8 cellular contexts compared by ENCODE assay signal in the genomic region with DNA sequence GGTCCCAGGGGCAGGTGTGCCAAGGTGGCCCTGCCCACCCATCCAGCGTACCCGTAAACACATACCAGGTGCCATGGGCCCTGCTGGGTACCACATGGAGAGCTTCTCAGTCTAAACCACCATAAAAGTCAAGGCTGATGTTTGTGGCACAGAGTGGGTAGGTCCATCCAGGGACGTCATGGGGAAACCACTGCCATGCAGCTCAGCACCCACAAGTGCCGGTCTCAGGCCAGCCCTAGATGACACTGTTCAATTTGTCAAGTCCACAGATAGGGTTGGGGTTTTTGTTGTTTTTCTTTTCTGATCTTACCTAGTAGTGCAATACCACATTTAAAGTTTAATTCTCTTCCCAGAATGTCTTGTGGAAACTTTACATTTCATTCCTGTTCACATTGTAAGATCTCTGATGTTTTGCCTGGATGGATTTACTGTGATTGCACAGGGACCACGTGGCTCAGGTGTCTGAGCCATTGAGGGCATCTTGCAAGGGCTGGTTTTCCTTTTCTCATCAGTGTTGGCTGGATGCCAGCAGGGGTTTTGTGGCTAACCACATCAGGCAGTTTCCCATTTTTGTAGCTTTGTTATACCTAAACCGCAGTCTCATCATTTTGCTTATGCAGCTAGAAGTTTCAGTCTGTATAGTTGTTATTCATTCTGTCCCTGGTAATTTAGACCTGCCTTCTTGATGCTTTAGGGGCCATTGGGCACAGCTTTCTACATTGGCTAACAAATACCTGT.
DNase-seq lines count a peak whose midpoint lies in the region; ATAC-seq and TF ChIP-seq lines count a peak whose summit lies in the region.

No MANE protein-coding gene starts in this region.

- H3K27ac ChIP-seq in endodermal cell (ENCODE audit: low read depth, low read length): no peak overlapping the region

- ATAC-seq in activated naive CD8-positive, alpha-beta T cell treated with anti-CD3 and anti-CD28 coated beads, Interleukin-2, amount 10 ng/mL, durations not matched to agents 7 days and 5 days (ENCODE audit: low read depth): peak; percentile 74
- ATAC-seq in HG03045 (IDR thresholded peaks at IDR 0.05; ENCODE audit: unreplicated experiment): no peak

- H3K36me3 ChIP-seq in endodermal cell (ENCODE audit: control insufficient read depth, insufficient read depth, low read length): peaks cover 61% of the 10 kb centered on the region

- POLR2A ChIA-PET in activated naive CD8-positive, alpha-beta T cell treated with anti-CD3 and anti-CD28 coated beads, Interleukin-2, amount 10 ng/mL, durations not matched to agents 7 days and 5 days (lab: Charles Lee): no interaction called here

- WGBS in endodermal cell (ENCODE audit: insufficient coverage in 1 of 2, insufficient read length in 1 of 2), 2 experiments: 91 to 95% methylated on average over 5 to 6 of the region's 6 CpGs

- H3K4me3 ChIP-seq in endodermal cell (ENCODE audit: low read length): no peak overlapping the region

- no peaks in the 10 kb centered on the region for H3K27me3 ChIP-seq in endodermal cell (ENCODE audit: control insufficient read depth, insufficient read depth, low read length, poor library complexity, severe bottlenecking)

- no peak for TF ChIP-seq CTCF in endodermal cell (conservative IDR thresholded peaks at IDR 0.05)

- H3K4me1 Mint-ChIP-seq in activated naive CD8-positive, alpha-beta T cell treated with anti-CD3 and anti-CD28 coated beads, Interleukin-2, amount 10 ng/mL, durations not matched to agents 7 days and 5 days: peaks cover 20% of the 10 kb centered on the region
- H3K4me1 Mint-ChIP-seq in endodermal cell: no peaks in the 10 kb centered on the region

- peak overlapping the region; percentile 35 for H3K4me3 Mint-ChIP-seq in activated naive CD8-positive, alpha-beta T cell treated with anti-CD3 and anti-CD28 coated beads, Interleukin-2, amount 10 ng/mL, durations not matched to agents 7 days and 5 days
- no peak overlapping the region for H3K4me3 Mint-ChIP-seq in endodermal cell

- no peaks in the 10 kb centered on the region for H3K9me3 Mint-ChIP-seq in activated naive CD8-positive, alpha-beta T cell treated with anti-CD3 and anti-CD28 coated beads, Interleukin-2, amount 10 ng/mL, durations not matched to agents 7 days and 5 days
- H3K9me3 Mint-ChIP-seq in endodermal cell: no peaks in the 10 kb centered on the region

- H3K9ac ChIP-seq in endodermal cell (ENCODE audit: extremely low read depth, low read length, poor library complexity, severe bottlenecking): no peak overlapping the region

- no peaks in the 10 kb centered on the region for H3K9me3 ChIP-seq in endodermal cell (ENCODE audit: control insufficient read depth, low read length)

- H3K27me3 Mint-ChIP-seq in activated naive CD8-positive, alpha-beta T cell treated with anti-CD3 and anti-CD28 coated beads, Interleukin-2, amount 10 ng/mL, durations not matched to agents 7 days and 5 days: peaks cover 13% of the 10 kb centered on the region
- no peaks in the 10 kb centered on the region for H3K27me3 Mint-ChIP-seq in endodermal cell (ENCODE audit: insufficient read depth)

- no peaks in the 10 kb centered on the region for H3K4me1 ChIP-seq in endodermal cell (ENCODE audit: control insufficient read depth, insufficient read depth, low read length)

- DNase-seq in EL (peak; percentile 44), HK-2 (ENCODE audit: unreplicated experiment) (peak; percentile 88), T-helper 2 cell (peak; percentile 52 to 96 (median 85)), Ammon's horn (ENCODE audit: low spot score) (no peak), endodermal cell (no peak)
- peak; percentile 85 for DNase-seq in activated naive CD8-positive, alpha-beta T cell treated with anti-CD3 and anti-CD28 coated beads, Interleukin-2, amount 10 ng/mL, durations not matched to agents 7 days and 5 days
- DNase-seq in stimulated activated CD4-positive, alpha-beta T cell treated with anti-CD3 and anti-CD28 coated beads, Interleukin-12 subunit alpha, Interleukin-12 subunit beta, amount 100 ng/mL, for 24 hours (ENCODE audit: low read depth in 2 of 2): peak; percentile 87 to 94

- peaks cover 10% of the 10 kb centered on the region for H3K36me3 Mint-ChIP-seq in activated naive CD8-positive, alpha-beta T cell treated with anti-CD3 and anti-CD28 coated beads, Interleukin-2, amount 10 ng/mL, durations not matched to agents 7 days and 5 days
- H3K36me3 Mint-ChIP-seq in endodermal cell (ENCODE audit: low read depth): peaks cover 23% of the 10 kb centered on the region

- H3K27ac Mint-ChIP-seq in activated naive CD8-positive, alpha-beta T cell treated with anti-CD3 and anti-CD28 coated beads, Interleukin-2, amount 10 ng/mL, durations not matched to agents 7 days and 5 days: peak overlapping the region; percentile 60
- H3K27ac Mint-ChIP-seq in endodermal cell: no peak overlapping the region

Comparison
In these comparisons a context has a peak if more than half of its experiments do, and no peak if none do; other contexts are left out.
1. DNase-seq: peak in EL (single experiment), HK-2 (single experiment), T-helper 2 cell (5 of 5), activated naive CD8-positive, alpha-beta T cell treated with anti-CD3 and anti-CD28 coated beads, Interleukin-2, amount 10 ng/mL, durations not matched to agents 7 days and 5 days (single experiment) and stimulated activated CD4-positive, alpha-beta T cell treated with anti-CD3 and anti-CD28 coated beads, Interleukin-12 subunit alpha, Interleukin-12 subunit beta, amount 100 ng/mL, for 24 hours (2 of 2); none in Ammon's horn (single experiment) and endodermal cell (single experiment).